23 cellular contexts compared by ENCODE assay signal in the genomic region with DNA sequence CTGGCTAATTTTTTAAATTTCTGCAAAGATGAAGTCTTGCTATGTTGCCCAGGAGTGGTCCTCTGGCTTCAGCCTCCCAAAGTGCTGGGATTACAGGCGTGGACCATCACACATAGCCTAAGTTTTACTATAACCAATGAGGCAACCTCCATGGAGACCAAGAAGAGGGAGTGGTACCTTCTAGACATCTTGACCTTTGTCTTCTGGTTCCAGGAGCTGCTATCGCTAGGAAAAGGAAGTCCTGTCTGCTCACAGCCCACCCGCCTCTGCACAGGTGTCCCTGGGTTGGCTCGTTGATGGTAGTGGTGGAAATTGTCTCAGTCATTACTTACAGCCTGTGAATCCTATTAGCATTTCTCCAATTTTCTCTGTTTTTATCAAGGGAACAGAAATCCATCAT.
"Had no signal": no experiment of that assay in that cellular context is flagged by ENCODE, and none has a peak within 500 bp of the region (broad histone marks: within the 10 kb centered on the region; RNA-seq: fewer than 3 reads in every experiment).

No MANE protein-coding gene starts in this region.

- H3K27ac ChIP-seq: HL-60, RWPE1 had no signal

- H3K9ac ChIP-seq: SK-N-SH had no signal

- H3K27me3 ChIP-seq: MG63 had no signal

- H3K9me2 ChIP-seq: SK-N-SH had no signal

- H3K4me3 ChIP-seq: MG63 had no signal

- ATAC-seq: Panc1, PC-3 had no signal

- H3K9me3 ChIP-seq: MG63, SK-N-SH had no signal

- H3K36me3 ChIP-seq: MG63 had no signal

- DNase-seq: Karpas-422, KBM-7, MG63, NCI-H1092, NCI-H1105 treated with DMSO at 0.1 percent for 48 hours, NCI-H1417 treated with DMSO at 0.1 percent for 48 hours, NCI-H146, NCI-H187, NCI-H2029, NCI-H2081 treated with DMSO at 0.1 percent for 48 hours, NCI-H2171, NCI-H226, NCI-H446, NCI-H510A, NCI-H524 treated with DMSO at 0.1 percent for 48 hours, NCI-H69, NCI-H774, PC-3, SHP77, SK-N-SH had no signal

- H3K4me2 ChIP-seq: SK-N-SH had no signal
